ENCODE assay signal across 1 cellular context in the genomic region with DNA sequence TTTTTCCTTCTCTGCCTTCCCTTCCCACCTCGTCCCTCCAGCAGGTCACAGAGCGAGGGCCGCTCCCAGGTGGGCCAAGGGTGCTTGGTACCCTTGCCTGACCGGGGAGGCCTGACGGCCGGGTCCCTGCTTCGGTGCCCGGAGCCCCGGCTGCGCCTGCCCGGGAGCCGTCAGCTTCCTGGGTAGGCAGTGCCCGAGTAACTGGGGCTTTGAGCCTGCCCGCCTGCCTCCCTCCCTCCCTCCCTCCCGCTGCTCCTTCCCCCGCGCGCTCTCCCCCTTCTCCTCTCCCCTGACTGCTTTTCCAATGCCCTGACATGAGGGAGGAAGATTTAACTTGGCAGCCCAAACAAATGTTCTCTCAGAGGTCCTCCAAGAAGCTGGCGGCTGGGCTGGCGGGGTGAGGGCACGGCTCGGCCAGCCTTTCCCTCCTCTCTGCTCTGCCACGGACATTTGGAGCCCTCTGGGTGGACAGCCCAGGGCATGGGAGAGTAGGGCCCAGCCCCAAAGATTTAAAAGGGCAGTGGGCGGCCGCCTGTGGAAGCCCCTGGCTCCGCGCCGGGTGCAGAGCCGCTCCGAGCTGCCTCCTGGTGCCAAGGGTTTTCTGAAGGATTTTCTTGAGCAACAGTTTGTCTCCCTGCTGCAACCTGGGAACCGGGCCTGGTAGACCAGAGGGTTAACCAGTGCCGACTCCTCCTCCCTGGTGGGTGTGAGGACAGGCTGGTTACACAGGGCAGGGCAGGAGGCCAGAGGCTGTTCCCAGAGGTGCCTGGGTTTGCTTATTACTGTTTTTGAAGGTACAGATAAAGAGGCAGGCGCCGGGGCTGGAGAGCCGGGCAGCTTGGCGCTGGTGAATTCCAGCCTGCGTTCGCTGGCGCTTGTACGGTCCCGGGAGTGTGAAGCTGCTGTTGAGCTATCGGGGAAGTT.
TF ChIP-seq lines count a peak whose summit lies in the region.

No MANE protein-coding gene starts in this region.

TF ChIP-seq in HepG2, 621 proteins besides CTCF, POLR2A, EP300 and RAD21 (continued from another document and continues in another):
- TF ChIP-seq, protein P1, sequence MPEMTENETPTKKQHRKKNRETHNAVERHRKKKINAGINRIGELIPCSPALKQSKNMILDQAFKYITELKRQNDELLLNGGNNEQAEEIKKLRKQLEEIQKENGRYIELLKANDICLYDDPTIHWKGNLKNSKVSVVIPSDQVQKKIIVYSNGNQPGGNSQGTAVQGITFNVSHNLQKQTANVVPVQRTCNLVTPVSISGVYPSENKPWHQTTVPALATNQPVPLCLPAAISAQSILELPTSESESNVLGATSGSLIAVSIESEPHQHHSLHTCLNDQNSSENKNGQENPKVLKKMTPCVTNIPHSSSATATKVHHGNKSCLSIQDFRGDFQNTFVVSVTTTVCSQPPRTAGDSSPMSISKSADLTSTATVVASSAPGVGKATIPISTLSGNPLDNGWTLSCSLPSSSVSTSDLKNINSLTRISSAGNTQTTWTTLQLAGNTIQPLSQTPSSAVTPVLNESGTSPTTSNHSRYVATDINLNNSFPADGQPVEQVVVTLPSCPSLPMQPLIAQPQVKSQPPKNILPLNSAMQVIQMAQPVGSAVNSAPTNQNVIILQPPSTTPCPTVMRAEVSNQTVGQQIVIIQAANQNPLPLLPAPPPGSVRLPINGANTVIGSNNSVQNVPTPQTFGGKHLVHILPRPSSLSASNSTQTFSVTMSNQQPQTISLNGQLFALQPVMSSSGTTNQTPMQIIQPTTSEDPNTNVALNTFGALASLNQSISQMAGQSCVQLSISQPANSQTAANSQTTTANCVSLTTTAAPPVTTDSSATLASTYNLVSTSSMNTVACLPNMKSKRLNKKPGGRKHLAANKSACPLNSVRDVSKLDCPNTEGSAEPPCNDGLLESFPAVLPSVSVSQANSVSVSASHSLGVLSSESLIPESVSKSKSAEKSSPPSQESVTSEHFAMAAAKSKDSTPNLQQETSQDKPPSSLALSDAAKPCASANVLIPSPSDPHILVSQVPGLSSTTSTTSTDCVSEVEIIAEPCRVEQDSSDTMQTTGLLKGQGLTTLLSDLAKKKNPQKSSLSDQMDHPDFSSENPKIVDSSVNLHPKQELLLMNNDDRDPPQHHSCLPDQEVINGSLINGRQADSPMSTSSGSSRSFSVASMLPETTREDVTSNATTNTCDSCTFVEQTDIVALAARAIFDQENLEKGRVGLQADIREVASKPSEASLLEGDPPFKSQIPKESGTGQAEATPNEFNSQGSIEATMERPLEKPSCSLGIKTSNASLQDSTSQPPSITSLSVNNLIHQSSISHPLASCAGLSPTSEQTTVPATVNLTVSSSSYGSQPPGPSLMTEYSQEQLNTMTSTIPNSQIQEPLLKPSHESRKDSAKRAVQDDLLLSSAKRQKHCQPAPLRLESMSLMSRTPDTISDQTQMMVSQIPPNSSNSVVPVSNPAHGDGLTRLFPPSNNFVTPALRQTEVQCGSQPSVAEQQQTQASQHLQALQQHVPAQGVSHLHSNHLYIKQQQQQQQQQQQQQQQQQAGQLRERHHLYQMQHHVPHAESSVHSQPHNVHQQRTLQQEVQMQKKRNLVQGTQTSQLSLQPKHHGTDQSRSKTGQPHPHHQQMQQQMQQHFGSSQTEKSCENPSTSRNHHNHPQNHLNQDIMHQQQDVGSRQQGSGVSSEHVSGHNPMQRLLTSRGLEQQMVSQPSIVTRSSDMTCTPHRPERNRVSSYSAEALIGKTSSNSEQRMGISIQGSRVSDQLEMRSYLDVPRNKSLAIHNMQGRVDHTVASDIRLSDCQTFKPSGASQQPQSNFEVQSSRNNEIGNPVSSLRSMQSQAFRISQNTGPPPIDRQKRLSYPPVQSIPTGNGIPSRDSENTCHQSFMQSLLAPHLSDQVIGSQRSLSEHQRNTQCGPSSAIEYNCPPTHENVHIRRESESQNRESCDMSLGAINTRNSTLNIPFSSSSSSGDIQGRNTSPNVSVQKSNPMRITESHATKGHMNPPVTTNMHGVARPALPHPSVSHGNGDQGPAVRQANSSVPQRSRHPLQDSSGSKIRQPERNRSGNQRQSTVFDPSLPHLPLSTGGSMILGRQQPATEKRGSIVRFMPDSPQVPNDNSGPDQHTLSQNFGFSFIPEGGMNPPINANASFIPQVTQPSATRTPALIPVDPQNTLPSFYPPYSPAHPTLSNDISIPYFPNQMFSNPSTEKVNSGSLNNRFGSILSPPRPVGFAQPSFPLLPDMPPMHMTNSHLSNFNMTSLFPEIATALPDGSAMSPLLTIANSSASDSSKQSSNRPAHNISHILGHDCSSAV (CRISPR knock-in tag; IDR thresholded peaks at IDR 0.05; ENCODE audit: borderline replicate concordance) = no peak
- TF ChIP-seq MAFG (CRISPR knock-in tag; IDR thresholded peaks at IDR 0.05) = no peak
- no peak for TF ChIP-seq POLR2AphosphoS2 (IDR thresholded peaks at IDR 0.05; ENCODE audit: low read depth, low read length)
- TF ChIP-seq, protein P2, sequence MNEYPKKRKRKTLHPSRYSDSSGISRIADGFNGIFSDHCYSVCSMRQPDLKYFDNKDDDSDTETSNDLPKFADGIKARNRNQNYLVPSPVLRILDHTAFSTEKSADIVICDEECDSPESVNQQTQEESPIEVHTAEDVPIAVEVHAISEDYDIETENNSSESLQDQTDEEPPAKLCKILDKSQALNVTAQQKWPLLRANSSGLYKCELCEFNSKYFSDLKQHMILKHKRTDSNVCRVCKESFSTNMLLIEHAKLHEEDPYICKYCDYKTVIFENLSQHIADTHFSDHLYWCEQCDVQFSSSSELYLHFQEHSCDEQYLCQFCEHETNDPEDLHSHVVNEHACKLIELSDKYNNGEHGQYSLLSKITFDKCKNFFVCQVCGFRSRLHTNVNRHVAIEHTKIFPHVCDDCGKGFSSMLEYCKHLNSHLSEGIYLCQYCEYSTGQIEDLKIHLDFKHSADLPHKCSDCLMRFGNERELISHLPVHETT (CRISPR knock-in tag; conservative IDR thresholded peaks at IDR 0.05) = no peak
- TF ChIP-seq TAF15 (IDR thresholded peaks at IDR 0.05; ENCODE audit: low read depth, low read length, poor library complexity, severe bottlenecking) = no peak
- TF ChIP-seq ZNF331 (CRISPR knock-in tag; IDR thresholded peaks at IDR 0.05) = peak; percentile 47; the same call in 1 of the 2 replicates
- TF ChIP-seq, protein P3, sequence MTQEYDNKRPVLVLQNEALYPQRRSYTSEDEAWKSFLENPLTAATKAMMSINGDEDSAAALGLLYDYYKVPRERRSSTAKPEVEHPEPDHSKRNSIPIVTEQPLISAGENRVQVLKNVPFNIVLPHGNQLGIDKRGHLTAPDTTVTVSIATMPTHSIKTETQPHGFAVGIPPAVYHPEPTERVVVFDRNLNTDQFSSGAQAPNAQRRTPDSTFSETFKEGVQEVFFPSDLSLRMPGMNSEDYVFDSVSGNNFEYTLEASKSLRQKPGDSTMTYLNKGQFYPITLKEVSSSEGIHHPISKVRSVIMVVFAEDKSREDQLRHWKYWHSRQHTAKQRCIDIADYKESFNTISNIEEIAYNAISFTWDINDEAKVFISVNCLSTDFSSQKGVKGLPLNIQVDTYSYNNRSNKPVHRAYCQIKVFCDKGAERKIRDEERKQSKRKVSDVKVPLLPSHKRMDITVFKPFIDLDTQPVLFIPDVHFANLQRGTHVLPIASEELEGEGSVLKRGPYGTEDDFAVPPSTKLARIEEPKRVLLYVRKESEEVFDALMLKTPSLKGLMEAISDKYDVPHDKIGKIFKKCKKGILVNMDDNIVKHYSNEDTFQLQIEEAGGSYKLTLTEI (CRISPR knock-in tag; conservative IDR thresholded peaks at IDR 0.05) = no peak
- TF ChIP-seq ZNF607 (CRISPR knock-in tag; IDR thresholded peaks at IDR 0.05; ENCODE audit: borderline replicate concordance) = no peak
- no peak for TF ChIP-seq ZNF564 (CRISPR knock-in tag; IDR thresholded peaks at IDR 0.05)
- TF ChIP-seq EEA1 (CRISPR knock-in tag; IDR thresholded peaks at IDR 0.05; ENCODE audit: borderline replicate concordance) = no peak
- no peak for TF ChIP-seq KLF11 (CRISPR knock-in tag; IDR thresholded peaks at IDR 0.05)
- peak; percentile 49; the same call in 1 of the 2 replicates for TF ChIP-seq SNAI1 (CRISPR knock-in tag; IDR thresholded peaks at IDR 0.05; ENCODE audit: borderline replicate concordance)
- TF ChIP-seq ISL2 (CRISPR knock-in tag; IDR thresholded peaks at IDR 0.05) = no peak
- TF ChIP-seq ZNF766 (CRISPR knock-in tag; IDR thresholded peaks at IDR 0.05; ENCODE audit: borderline replicate concordance) = no peak
- TF ChIP-seq, protein P4, sequence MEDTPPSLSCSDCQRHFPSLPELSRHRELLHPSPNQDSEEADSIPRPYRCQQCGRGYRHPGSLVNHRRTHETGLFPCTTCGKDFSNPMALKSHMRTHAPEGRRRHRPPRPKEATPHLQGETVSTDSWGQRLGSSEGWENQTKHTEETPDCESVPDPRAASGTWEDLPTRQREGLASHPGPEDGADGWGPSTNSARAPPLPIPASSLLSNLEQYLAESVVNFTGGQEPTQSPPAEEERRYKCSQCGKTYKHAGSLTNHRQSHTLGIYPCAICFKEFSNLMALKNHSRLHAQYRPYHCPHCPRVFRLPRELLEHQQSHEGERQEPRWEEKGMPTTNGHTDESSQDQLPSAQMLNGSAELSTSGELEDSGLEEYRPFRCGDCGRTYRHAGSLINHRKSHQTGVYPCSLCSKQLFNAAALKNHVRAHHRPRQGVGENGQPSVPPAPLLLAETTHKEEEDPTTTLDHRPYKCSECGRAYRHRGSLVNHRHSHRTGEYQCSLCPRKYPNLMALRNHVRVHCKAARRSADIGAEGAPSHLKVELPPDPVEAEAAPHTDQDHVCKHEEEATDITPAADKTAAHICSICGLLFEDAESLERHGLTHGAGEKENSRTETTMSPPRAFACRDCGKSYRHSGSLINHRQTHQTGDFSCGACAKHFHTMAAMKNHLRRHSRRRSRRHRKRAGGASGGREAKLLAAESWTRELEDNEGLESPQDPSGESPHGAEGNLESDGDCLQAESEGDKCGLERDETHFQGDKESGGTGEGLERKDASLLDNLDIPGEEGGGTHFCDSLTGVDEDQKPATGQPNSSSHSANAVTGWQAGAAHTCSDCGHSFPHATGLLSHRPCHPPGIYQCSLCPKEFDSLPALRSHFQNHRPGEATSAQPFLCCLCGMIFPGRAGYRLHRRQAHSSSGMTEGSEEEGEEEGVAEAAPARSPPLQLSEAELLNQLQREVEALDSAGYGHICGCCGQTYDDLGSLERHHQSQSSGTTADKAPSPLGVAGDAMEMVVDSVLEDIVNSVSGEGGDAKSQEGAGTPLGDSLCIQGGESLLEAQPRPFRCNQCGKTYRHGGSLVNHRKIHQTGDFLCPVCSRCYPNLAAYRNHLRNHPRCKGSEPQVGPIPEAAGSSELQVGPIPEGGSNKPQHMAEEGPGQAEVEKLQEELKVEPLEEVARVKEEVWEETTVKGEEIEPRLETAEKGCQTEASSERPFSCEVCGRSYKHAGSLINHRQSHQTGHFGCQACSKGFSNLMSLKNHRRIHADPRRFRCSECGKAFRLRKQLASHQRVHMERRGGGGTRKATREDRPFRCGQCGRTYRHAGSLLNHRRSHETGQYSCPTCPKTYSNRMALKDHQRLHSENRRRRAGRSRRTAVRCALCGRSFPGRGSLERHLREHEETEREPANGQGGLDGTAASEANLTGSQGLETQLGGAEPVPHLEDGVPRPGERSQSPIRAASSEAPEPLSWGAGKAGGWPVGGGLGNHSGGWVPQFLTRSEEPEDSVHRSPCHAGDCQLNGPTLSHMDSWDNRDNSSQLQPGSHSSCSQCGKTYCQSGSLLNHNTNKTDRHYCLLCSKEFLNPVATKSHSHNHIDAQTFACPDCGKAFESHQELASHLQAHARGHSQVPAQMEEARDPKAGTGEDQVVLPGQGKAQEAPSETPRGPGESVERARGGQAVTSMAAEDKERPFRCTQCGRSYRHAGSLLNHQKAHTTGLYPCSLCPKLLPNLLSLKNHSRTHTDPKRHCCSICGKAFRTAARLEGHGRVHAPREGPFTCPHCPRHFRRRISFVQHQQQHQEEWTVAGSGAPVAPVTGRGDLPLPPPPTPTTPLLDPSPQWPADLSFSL (CRISPR knock-in tag; IDR thresholded peaks at IDR 0.05) = no peak
- TF ChIP-seq EED (CRISPR knock-in tag; IDR thresholded peaks at IDR 0.05) = no peak
- TF ChIP-seq RXRB (CRISPR knock-in tag; IDR thresholded peaks at IDR 0.05; ENCODE audit: borderline replicate concordance) = no peak
- TF ChIP-seq, protein P5, sequence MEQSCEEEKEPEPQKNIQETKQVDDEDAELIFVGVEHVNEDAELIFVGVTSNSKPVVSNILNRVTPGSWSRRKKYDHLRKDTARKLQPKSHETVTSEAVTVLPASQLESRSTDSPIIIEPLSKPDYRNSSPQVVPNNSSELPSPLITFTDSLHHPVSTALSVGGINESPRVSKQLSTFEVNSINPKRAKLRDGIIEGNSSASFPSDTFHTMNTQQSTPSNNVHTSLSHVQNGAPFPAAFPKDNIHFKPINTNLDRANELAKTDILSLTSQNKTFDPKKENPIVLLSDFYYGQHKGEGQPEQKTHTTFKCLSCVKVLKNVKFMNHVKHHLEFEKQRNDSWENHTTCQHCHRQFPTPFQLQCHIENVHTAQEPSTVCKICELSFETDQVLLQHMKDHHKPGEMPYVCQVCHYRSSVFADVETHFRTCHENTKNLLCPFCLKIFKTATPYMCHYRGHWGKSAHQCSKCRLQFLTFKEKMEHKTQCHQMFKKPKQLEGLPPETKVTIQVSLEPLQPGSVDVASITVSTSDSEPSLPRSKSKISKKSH (CRISPR knock-in tag; IDR thresholded peaks at IDR 0.05; ENCODE audit: borderline replicate concordance) = 0 out of 2 replicates have a peak, but pooled peaks have one; percentile 37
- peak; percentile 35 for TF ChIP-seq STAG1 (CRISPR knock-in tag; IDR thresholded peaks at IDR 0.05)
- TF ChIP-seq, protein P6, sequence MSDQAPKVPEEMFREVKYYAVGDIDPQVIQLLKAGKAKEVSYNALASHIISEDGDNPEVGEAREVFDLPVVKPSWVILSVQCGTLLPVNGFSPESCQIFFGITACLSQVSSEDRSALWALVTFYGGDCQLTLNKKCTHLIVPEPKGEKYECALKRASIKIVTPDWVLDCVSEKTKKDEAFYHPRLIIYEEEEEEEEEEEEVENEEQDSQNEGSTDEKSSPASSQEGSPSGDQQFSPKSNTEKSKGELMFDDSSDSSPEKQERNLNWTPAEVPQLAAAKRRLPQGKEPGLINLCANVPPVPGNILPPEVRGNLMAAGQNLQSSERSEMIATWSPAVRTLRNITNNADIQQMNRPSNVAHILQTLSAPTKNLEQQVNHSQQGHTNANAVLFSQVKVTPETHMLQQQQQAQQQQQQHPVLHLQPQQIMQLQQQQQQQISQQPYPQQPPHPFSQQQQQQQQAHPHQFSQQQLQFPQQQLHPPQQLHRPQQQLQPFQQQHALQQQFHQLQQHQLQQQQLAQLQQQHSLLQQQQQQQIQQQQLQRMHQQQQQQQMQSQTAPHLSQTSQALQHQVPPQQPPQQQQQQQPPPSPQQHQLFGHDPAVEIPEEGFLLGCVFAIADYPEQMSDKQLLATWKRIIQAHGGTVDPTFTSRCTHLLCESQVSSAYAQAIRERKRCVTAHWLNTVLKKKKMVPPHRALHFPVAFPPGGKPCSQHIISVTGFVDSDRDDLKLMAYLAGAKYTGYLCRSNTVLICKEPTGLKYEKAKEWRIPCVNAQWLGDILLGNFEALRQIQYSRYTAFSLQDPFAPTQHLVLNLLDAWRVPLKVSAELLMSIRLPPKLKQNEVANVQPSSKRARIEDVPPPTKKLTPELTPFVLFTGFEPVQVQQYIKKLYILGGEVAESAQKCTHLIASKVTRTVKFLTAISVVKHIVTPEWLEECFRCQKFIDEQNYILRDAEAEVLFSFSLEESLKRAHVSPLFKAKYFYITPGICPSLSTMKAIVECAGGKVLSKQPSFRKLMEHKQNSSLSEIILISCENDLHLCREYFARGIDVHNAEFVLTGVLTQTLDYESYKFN (CRISPR knock-in tag; conservative IDR thresholded peaks at IDR 0.05) = no peak
